Comparison of ENCODE assay signal across 8 cellular contexts in the genomic region with DNA sequence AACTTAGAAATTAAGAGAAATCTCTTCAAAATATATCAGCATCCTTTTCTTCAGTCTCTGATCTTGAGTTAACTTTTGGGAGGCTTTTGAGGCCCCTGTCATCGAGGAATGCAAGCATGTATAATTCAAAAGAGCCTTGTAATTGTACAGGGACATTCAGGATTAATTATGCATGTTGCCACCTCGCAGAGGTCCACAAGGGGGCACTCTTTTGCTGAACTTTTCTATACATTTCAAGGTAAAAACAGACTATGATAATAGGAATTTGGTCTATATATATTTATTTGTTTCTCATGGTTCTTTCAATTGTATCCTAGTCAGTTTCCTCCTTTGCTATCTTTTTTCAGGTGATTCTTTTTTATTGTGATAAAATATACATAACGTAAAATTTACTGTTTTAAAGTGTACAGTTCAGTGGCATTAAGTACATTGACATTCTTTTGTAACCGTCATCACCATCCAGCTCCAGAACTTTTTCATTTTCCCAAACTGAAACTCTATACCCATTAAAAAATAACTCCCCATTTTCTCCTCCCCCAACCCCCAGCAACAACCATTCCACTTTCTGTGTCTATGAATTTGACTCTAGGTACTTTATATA. TPM values are rescaled to one million over a fixed set of nuclear protein-coding genes. Genes with fewer than 3 reads are reported as not detected.
DNase-seq lines count a peak whose midpoint lies in the region; ATAC-seq and TF ChIP-seq lines count a peak whose summit lies in the region.

No MANE protein-coding gene starts in this region.

- no peaks in the 10 kb centered on the region for H3K9me2 ChIP-seq in SU-DHL-6 (replicated peaks; ENCODE audit: insufficient read depth, low read length)

- H3K36me3 ChIP-seq in SU-DHL-6 (ENCODE audit: low read length), result no peaks in the 10 kb centered on the region
- no peaks in the 10 kb centered on the region for H3K36me3 ChIP-seq in left lung

- peak; percentile 15 for DNase-seq in NCI-H2196 (lab: John Stamatoyannopoulos, UW; ENCODE audit: unreplicated experiment)
- DNase-seq in NCI-H2196 treated with DMSO at 0.1 percent for 48 hours (lab: John Stamatoyannopoulos, UW; ENCODE audit: unreplicated experiment), result no peak
- peak; percentile 65 to 69 for DNase-seq in Kasumi-1 (lab: John Stamatoyannopoulos, UW)
- peak; percentile 58 to 71 for DNase-seq in cardiac fibroblast (ENCODE audit: low read depth in 2 of 2)
- peak in 1 of 2 donors; percentile 51 for DNase-seq in left lung
- DNase-seq in stimulated activated CD8-positive, alpha-beta memory T cell treated with anti-CD3 and anti-CD28 coated beads, Interleukin-15, amount 100 ng/mL, for 1 hour (ENCODE audit: low read depth), result peak; percentile 15

- H2AFZ ChIP-seq in SU-DHL-6 (ENCODE audit: low read depth, low read length, severe bottlenecking), result no peak overlapping the region

- H3K9me3 ChIP-seq in SU-DHL-6 (ENCODE audit: insufficient read depth, low read length) (no peaks in the 10 kb centered on the region), left lung (no peaks in the 10 kb centered on the region)

- no peaks in the 10 kb centered on the region for H3F3A ChIP-seq in SU-DHL-6 (ENCODE audit: insufficient read depth)

- no peak overlapping the region for H3K4me2 ChIP-seq in SU-DHL-6 (ENCODE audit: low read depth, low read length, poor library complexity, severe bottlenecking)

- H3K27me3 ChIP-seq in SU-DHL-6 (ENCODE audit: low read length), result no peaks in the 10 kb centered on the region
- no peaks in the 10 kb centered on the region for H3K27me3 ChIP-seq in left lung

- H3K4me3 ChIP-seq in SU-DHL-6 (ENCODE audit: insufficient read depth, low read length, poor library complexity, severe bottlenecking) (no peak overlapping the region), cardiac fibroblast (replicated peaks in 1 of 2; ENCODE audit: low read depth in 2 of 2, low read length in 2 of 2) (no peak overlapping the region), left lung (no peak overlapping the region)

- no peak overlapping the region for H3K27ac ChIP-seq in SU-DHL-6 (ENCODE audit: low read depth, low read length)
- H3K27ac ChIP-seq in left lung, result peak overlapping the region in 1 of 2 donors; percentile 43

- peak; percentile 73 for TF ChIP-seq CTCF in SU-DHL-6 (IDR thresholded peaks at IDR 0.05; ENCODE audit: insufficient read depth, low read length, poor library complexity, severe bottlenecking)
- TF ChIP-seq CTCF in cardiac fibroblast (IDR thresholded peaks at IDR 0.05; ENCODE audit: low read depth, low read length), result peak; percentile 70
- peak; percentile 75 to 82 for TF ChIP-seq CTCF in left lung (IDR thresholded peaks at IDR 0.05)

- H4K20me1 ChIP-seq in SU-DHL-6 (ENCODE audit: low read depth, low read length), result no peaks in the 10 kb centered on the region

- H3K79me2 ChIP-seq in SU-DHL-6 (ENCODE audit: insufficient read depth, low read length), result no peaks in the 10 kb centered on the region

- H3K9ac ChIP-seq in SU-DHL-6 (ENCODE audit: low read length), result no peak overlapping the region

- peaks cover 0 to 30% of the 10 kb centered on the region in 2 donors for H3K4me1 ChIP-seq in left lung

- intact Hi-C loops in left lung (cut with DNase I), result loop anchor here in 1 of 2 donors (10.0 kb wide), 1 partner anchor 162 kb away; no protein-coding TSS in a partner anchor

- ATAC-seq in left lung, result peak; percentile 67
- ATAC-seq in HG03135 (IDR thresholded peaks at IDR 0.05; ENCODE audit: unreplicated experiment), result no peak

RNA-seq across cellular contexts. Expression of a gene that starts 47.0 kb away (rescaled TPM):
- 10 to 100 TPM; 12.8 to 14.6 TPM for total RNA-seq in left lung
